In the genomic region with DNA sequence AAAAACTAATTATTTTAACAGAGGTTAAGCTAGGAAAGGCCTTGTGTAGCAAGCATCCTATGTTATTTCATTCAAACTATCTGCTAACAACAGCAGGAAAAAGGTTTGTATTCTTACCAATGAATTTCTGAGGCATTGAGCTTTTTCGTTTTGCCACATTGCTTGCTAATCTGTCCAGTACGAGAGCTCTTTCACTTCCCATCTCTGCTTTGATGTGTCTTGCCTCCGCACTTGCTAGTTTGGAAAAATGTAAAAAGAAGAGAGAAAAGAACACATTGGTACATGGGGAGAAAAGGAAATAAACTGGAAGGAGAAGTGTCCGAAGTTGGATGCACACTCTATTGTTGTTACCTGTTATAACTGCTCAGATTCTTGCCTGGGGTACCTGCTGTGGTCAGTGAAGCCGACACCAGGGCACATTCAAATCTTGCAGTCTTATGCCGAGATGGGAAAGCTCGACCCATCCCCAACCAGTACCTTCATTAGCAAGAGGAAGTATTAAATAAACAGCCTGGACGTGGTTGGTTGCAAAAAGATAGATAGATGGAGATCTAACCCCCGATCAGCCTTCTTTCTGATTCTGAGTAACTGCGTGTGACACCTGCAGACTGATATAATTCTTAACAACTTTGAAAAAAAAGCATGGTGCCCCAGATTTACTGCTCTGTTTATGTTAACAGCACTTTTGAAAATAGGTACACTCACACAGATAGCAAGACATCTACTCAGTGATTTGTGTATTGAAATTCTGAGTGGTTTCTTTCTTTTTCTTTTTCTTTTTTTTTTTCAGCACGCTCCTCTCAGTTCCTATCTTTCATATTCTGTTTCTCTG, we compare ENCODE assay signal across 10 cellular contexts. TPM values are rescaled to one million over a fixed set of nuclear protein-coding genes. Genes with fewer than 3 reads are reported as not detected.
A peak's percentile ranks its signal among the peaks of the same experiment; 100 is the strongest.
DNase-seq lines count a peak whose midpoint lies in the region; ATAC-seq and TF ChIP-seq lines count a peak whose summit lies in the region.
"Had no signal": no experiment of that assay in that cellular context is flagged by ENCODE, and none has a peak within 500 bp of the region (broad histone marks: within the 10 kb centered on the region; RNA-seq: fewer than 3 reads in every experiment).

No MANE protein-coding gene starts in this region.

- no peaks in the 10 kb centered on the region for H3F3A ChIP-seq in OCI-LY1 (ENCODE audit: insufficient read depth, low read length)

- peak; percentile 50 for ATAC-seq in GM18858 (IDR thresholded peaks at IDR 0.05; ENCODE audit: unreplicated experiment)
- peak; percentile 57 for ATAC-seq in GM21786 (IDR thresholded peaks at IDR 0.05; ENCODE audit: unreplicated experiment)
- ATAC-seq: HCT116 had no signal

- H3K4me3 ChIP-seq in OCI-LY1 (ENCODE audit: low read depth, low read length, poor library complexity, severe bottlenecking) (peak overlapping the region; percentile 80), rectal smooth muscle tissue (ENCODE audit: low read length) (peak overlapping the region; percentile 23), BE2C (ENCODE audit: low read depth, low read length) (no peak overlapping the region), SJCRH30 (no peak overlapping the region)

- no peaks in the 10 kb centered on the region for H3K9me3 ChIP-seq in OCI-LY1 (ENCODE audit: low read length)
- H3K9me3 ChIP-seq in BE2C, result no peaks in the 10 kb centered on the region; the same call in 1 of the 2 replicates
- H3K9me3 ChIP-seq in SJCRH30 (replicated peaks), result no peaks in the 10 kb centered on the region

- H3K27ac ChIP-seq in OCI-LY1 (ENCODE audit: low read depth, low read length, poor library complexity, severe bottlenecking) (peak overlapping the region; percentile 92), rectal smooth muscle tissue (ENCODE audit: low read depth, low read length) (no peak overlapping the region), SJCRH30 (no peak overlapping the region)

- H3K9ac ChIP-seq in OCI-LY1 (ENCODE audit: low read length) (peak overlapping the region; percentile 84), rectal smooth muscle tissue (ENCODE audit: low read length) (no peak overlapping the region)

- H3K79me2 ChIP-seq in OCI-LY1 (ENCODE audit: insufficient read depth, low read length), result peaks cover 98% of the 10 kb centered on the region

- no peaks in the 10 kb centered on the region for H3K9me2 ChIP-seq in OCI-LY1 (ENCODE audit: low read depth, low read length)

- no peak overlapping the region for H2AFZ ChIP-seq in OCI-LY1 (ENCODE audit: low read length)

- peak overlapping the region; percentile 97 for H3K4me2 ChIP-seq in OCI-LY1 (ENCODE audit: low read length)

- H3K4me1 ChIP-seq in OCI-LY1 (ENCODE audit: insufficient read depth, low read length, severe bottlenecking) (peaks cover 85% of the 10 kb centered on the region), rectal smooth muscle tissue (ENCODE audit: control insufficient read depth, insufficient read depth, low read length) (no peaks in the 10 kb centered on the region), BE2C (no peaks in the 10 kb centered on the region), SJCRH30 (no peaks in the 10 kb centered on the region)

- H3K36me3 ChIP-seq in OCI-LY1 (ENCODE audit: insufficient read depth, low read length) (peaks cover 79% of the 10 kb centered on the region), rectal smooth muscle tissue (ENCODE audit: control insufficient read depth, insufficient read depth, low read length) (no peaks in the 10 kb centered on the region), BE2C (no peaks in the 10 kb centered on the region), SJCRH30 (no peaks in the 10 kb centered on the region)

- TF ChIP-seq CTCF in OCI-LY1 (IDR thresholded peaks at IDR 0.05; ENCODE audit: low read length) (no peak), BE2C (IDR thresholded peaks at IDR 0.05; ENCODE audit: low read depth, low read length) (no peak)

- H4K20me1 ChIP-seq in OCI-LY1 (ENCODE audit: insufficient read depth, low read length), result no peaks in the 10 kb centered on the region

- DNase-seq in GF-D8 (lab: John Stamatoyannopoulos, UW), result no peak
- DNase-seq in BE2C, result no peak
- no peak for DNase-seq in SJCRH30
- DNase-seq: NCI-H748 treated with DMSO at 0.1 percent for 48 hours, occipital lobe had no signal

- H3K27me3 ChIP-seq in OCI-LY1 (ENCODE audit: insufficient read depth, low read length) (no peaks in the 10 kb centered on the region), rectal smooth muscle tissue (ENCODE audit: control insufficient read depth, insufficient read depth, low read length) (no peaks in the 10 kb centered on the region), BE2C (peaks cover 95% of the 10 kb centered on the region), SJCRH30 (peaks cover 20% of the 10 kb centered on the region)

RNA-seq across cellular contexts. Expression of a gene that starts 40.0 kb away (rescaled TPM):
- not detected for polyA plus RNA-seq in BE2C (2012; ENCODE audit: insufficient read depth, insufficient read length, low read depth)
- not detected in 2 replicates for total RNA-seq in SJCRH30 (2014; rRNA removed; shearing (Covaris generic))
- total RNA-seq: occipital lobe had no signal

RNA-seq across cellular contexts. Expression of a gene that starts 47.4 kb away (rescaled TPM):
- polyA plus RNA-seq in BE2C (2012; ENCODE audit: insufficient read depth, insufficient read length, low read depth), result 56.4 TPM
- 23.6 and 25.8 TPM in 2 replicates for total RNA-seq in SJCRH30 (2014; rRNA removed; shearing (Covaris generic))

Comparison
In these comparisons a context has a peak if more than half of its experiments do, and no peak if none do; other contexts are left out.
1. H3K4me3 ChIP-seq: peak in OCI-LY1 (single experiment) and rectal smooth muscle tissue (single experiment); none in BE2C (single experiment) and SJCRH30 (single experiment).